In the genomic region with DNA sequence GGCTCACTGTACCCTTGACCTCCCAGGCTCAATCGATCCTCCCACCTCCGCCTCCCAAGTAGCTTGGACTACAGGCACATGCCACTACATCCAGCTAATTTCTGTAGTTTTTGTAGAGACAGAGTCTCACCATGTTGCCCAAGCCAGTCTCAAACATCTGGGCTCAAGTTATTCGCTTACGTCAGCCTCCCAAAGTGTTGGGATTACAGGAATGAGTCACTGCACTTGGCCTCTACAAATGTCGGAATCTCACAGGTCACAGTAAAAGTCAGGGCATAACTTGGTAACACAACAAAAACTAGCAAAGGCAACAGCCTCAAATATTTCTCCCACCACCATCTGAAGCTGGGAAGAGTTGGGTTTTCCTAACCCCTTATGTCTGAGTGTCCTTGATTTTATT, we compare ENCODE assay signal across 1 cellular context.
TF ChIP-seq lines count a peak whose summit lies in the region.

No MANE protein-coding gene starts in this region.

TF ChIP-seq in K562, 482 proteins besides CTCF, POLR2A, EP300 and RAD21 (continued from another document):
- TF ChIP-seq, protein P1, sequence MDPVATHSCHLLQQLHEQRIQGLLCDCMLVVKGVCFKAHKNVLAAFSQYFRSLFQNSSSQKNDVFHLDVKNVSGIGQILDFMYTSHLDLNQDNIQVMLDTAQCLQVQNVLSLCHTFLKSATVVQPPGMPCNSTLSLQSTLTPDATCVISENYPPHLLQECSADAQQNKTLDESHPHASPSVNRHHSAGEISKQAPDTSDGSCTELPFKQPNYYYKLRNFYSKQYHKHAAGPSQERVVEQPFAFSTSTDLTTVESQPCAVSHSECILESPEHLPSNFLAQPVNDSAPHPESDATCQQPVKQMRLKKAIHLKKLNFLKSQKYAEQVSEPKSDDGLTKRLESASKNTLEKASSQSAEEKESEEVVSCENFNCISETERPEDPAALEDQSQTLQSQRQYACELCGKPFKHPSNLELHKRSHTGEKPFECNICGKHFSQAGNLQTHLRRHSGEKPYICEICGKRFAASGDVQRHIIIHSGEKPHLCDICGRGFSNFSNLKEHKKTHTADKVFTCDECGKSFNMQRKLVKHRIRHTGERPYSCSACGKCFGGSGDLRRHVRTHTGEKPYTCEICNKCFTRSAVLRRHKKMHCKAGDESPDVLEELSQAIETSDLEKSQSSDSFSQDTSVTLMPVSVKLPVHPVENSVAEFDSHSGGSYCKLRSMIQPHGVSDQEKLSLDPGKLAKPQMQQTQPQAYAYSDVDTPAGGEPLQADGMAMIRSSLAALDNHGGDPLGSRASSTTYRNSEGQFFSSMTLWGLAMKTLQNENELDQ (CRISPR knock-in tag; IDR thresholded peaks at IDR 0.05; ENCODE audit: borderline replicate concordance): no peak
- TF ChIP-seq ATF3 (IDR thresholded peaks at IDR 0.05) (peak; percentile 65), ATF3 (CRISPR knock-in tag; conservative IDR thresholded peaks at IDR 0.05) (no peak), JUND (IDR thresholded peaks at IDR 0.05; ENCODE audit: borderline replicate concordance, low read depth, low read length) (peak; percentile 48; the same call in 1 of the 2 replicates), JUND (tag; IDR thresholded peaks at IDR 0.05; ENCODE audit: borderline replicate concordance, low read depth, low read length) (no peak; the same call in 2 of the 3 replicates), JUN (IDR thresholded peaks at IDR 0.05; ENCODE audit: borderline replicate concordance, low read depth, low read length) (peak; percentile 62; the same call in 1 of the 2 replicates), JUN (CRISPR knock-in tag; IDR thresholded peaks at IDR 0.05; ENCODE audit: borderline replicate concordance) (no peak), L3MBTL2 (IDR thresholded peaks at IDR 0.05) (no peak), NFE2L1 (tag; IDR thresholded peaks at IDR 0.05; ENCODE audit: borderline replicate concordance, low read depth) (no peak), MYBL2 (IDR thresholded peaks at IDR 0.05; ENCODE audit: low read depth) (no peak), MYBL2 (CRISPR knock-in tag; IDR thresholded peaks at IDR 0.05; ENCODE audit: borderline replicate concordance) (no peak), ELF2 (CRISPR knock-in tag; IDR thresholded peaks at IDR 0.05) (no peak)
